In the genomic region with DNA sequence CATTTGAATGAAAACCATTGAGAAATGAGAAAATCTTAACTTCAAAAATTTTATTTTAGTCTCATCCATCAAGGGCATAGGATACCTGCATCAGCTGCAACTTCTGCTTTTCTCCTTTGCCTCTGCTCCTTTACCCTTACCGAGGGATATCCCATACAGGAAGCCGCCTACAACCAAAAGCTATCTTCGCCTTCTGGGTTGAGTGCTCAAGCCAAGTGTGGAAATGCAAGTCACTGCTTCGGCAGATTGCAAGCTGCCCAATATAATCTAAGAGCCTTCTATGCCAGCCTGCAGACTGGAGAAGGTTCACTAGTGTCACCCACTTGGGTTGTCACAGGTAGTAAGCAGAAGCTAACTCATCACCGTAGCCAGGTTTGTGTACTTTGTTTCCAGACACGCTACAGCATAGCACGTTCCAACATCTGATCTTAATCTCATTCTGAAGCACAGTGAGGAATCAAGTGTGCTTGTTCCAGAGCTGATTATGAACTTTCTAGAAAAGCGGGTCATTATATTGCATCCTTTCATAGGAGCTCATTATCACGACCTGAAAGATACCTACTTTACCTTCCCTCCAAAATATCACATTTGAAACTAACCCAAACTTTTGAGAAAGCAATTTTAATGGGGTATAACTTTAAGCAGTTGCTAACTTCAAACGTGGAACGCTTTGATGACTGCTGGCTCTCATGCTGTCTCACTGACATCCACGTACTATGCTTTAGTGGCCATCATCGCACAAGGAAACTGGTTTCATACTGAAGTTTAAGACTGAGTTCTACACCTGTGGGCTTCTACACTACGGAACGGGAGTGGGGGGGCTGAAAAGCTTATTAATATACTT, we compare ENCODE assay signal across 8 cellular contexts. TPM values are rescaled to one million over a fixed set of nuclear protein-coding genes. Genes with fewer than 3 reads are reported as not detected.
DNase-seq lines count a peak whose midpoint lies in the region; TF ChIP-seq lines count a peak whose summit lies in the region.

No MANE protein-coding gene starts in this region.

- H3K27ac Mint-ChIP-seq in glutamatergic neuron (ENCODE audit: unreplicated experiment): peak overlapping the region; percentile 55

- H3K4me1 ChIP-seq in neuronal stem cell (ENCODE audit: control insufficient read depth in 2 of 2, insufficient read depth in 1 of 2, low read depth in 1 of 2, low read length in 2 of 2): peaks cover 0 to 6% of the 10 kb centered on the region in 2 donors
- H3K4me1 ChIP-seq in HAP-1: peaks cover 14% of the 10 kb centered on the region
- 0 out of 2 replicates have a peak, but pooled peaks cover 4% of the 10 kb centered on the region for H3K4me1 ChIP-seq in MM.1S (ENCODE audit: low read length)

- peaks cover 7% of the 10 kb centered on the region for H3K27me3 Mint-ChIP-seq in glutamatergic neuron (ENCODE audit: unreplicated experiment)

- WGBS in neuronal stem cell (ENCODE audit: extremely low coverage in 2 of 2, insufficient read length in 2 of 2, insufficient replicate concordance in 1 of 2), 2 donors: no CpG with 5 or more reads among the region's 15 CpGs

- H4K20me1 ChIP-seq in MM.1S (ENCODE audit: insufficient read depth, low read length): peaks cover 26% of the 10 kb centered on the region

- H4K91ac ChIP-seq in neuronal stem cell (ENCODE audit: low read depth, low read length, poor library complexity): no peak overlapping the region

- peaks cover 29% of the 10 kb centered on the region for H3K4me1 Mint-ChIP-seq in glutamatergic neuron (ENCODE audit: low read depth, unreplicated experiment)

- H3K14ac ChIP-seq in neuronal stem cell (ENCODE audit: low read length): no peak overlapping the region

- no peak overlapping the region for H3K4ac ChIP-seq in neuronal stem cell (ENCODE audit: low read length)

- no peaks in the 10 kb centered on the region for H3K9me3 ChIP-seq in neuronal stem cell (replicated peaks in 1 of 2; ENCODE audit: control insufficient read depth in 2 of 2, insufficient read depth in 1 of 2, low read depth in 1 of 2, low read length in 2 of 2)
- H3K9me3 ChIP-seq in HAP-1: no peaks in the 10 kb centered on the region
- no peaks in the 10 kb centered on the region for H3K9me3 ChIP-seq in MM.1S (replicated peaks; ENCODE audit: insufficient read depth, low read length)

- peaks cover 45% of the 10 kb centered on the region for H3F3A ChIP-seq in MM.1S (ENCODE audit: insufficient read depth, low read length)

- no peak overlapping the region for H2BK15ac ChIP-seq in neuronal stem cell (ENCODE audit: low read length)

- peaks cover 2% of the 10 kb centered on the region for H3K79me1 ChIP-seq in neuronal stem cell (ENCODE audit: low read depth, low read length)

- H3K4me2 ChIP-seq in neuronal stem cell (ENCODE audit: insufficient read depth, low read length, poor library complexity, severe bottlenecking): no peak overlapping the region
- H3K4me2 ChIP-seq in MM.1S (ENCODE audit: low read depth, low read length): no peak overlapping the region

- H2AK5ac ChIP-seq in neuronal stem cell (ENCODE audit: low read depth, low read length): no peak overlapping the region

- no peak overlapping the region for H2BK12ac ChIP-seq in neuronal stem cell (ENCODE audit: low read length)

- H3K4me3 Mint-ChIP-seq in glutamatergic neuron (ENCODE audit: unreplicated experiment): peak overlapping the region; percentile 98

- H3K9ac ChIP-seq in neuronal stem cell (ENCODE audit: low read depth, low read length, poor library complexity) (no peak overlapping the region), MM.1S (ENCODE audit: low read length) (no peak overlapping the region)

- H3K36me3 Mint-ChIP-seq in glutamatergic neuron (ENCODE audit: unreplicated experiment): peaks cover 12% of the 10 kb centered on the region

- no peak overlapping the region for H3K18ac ChIP-seq in neuronal stem cell (ENCODE audit: low read length)

- H3K27ac ChIP-seq in neuronal stem cell (replicated peaks; ENCODE audit: low read length) (no peak overlapping the region), MM.1S (ENCODE audit: low read length) (no peak overlapping the region)

- H3K36me3 ChIP-seq in neuronal stem cell (replicated peaks in 1 of 2; ENCODE audit: control insufficient read depth in 2 of 2, insufficient read depth in 2 of 2, low read length in 2 of 2) (peaks cover 12 to 44% of the 10 kb centered on the region in 2 donors), HAP-1 (replicated peaks) (peaks cover 38% of the 10 kb centered on the region), MM.1S (replicated peaks; ENCODE audit: insufficient read depth, low read length) (peaks cover 10% of the 10 kb centered on the region; the same call in 1 of the 2 replicates)

- H3K27me3 ChIP-seq in neuronal stem cell (ENCODE audit: control insufficient read depth in 3 of 3, insufficient read depth in 3 of 3, low read depth in 1 of 3, low read length in 3 of 3) (no peaks in the 10 kb centered on the region), HAP-1 (ENCODE audit: low read depth) (no peaks in the 10 kb centered on the region), MM.1S (replicated peaks; ENCODE audit: insufficient read depth, low read length) (no peaks in the 10 kb centered on the region)

- DNase-seq in stimulated activated naive CD4-positive, alpha-beta T cell (lab: John Stamatoyannopoulos, UW): peak; percentile 24 to 61 (median 30)
- DNase-seq in stimulated activated naive CD4-positive, alpha-beta T cell treated with Interleukin-2 at 50 U/mL for 16 hours (lab: John Stamatoyannopoulos, UW): no peak
- peak; percentile 31 to 43 for DNase-seq in activated CD4-positive, alpha-beta T cell treated with anti-CD3 and anti-CD28 coated beads, Interleukin-2, amount 50 U/mL, for 48 hours
- DNase-seq in glutamatergic neuron (no peak), neuronal stem cell (ENCODE audit: low spot score) (no peak), HAP-1 (ENCODE audit: low spot score in 2 of 2) (no peak), MM.1S (no peak)
- DNase-seq in stimulated activated CD8-positive, alpha-beta memory T cell treated with anti-CD3 and anti-CD28 coated beads, Interleukin-4, amount 100 ng/mL, for 48 hours: peak; percentile 50

- H4K8ac ChIP-seq in neuronal stem cell (ENCODE audit: low read depth, low read length): no peak overlapping the region

- in situ Hi-C loops in HAP-1 (cut with MboI; ENCODE audit: low sequenced_read_pairs): no loop called here

- H2AFZ ChIP-seq in neuronal stem cell (ENCODE audit: low read length) (no peak overlapping the region), MM.1S (ENCODE audit: low read length) (no peak overlapping the region)

- TF ChIP-seq CTCF in glutamatergic neuron (IDR thresholded peaks at IDR 0.05; ENCODE audit: partially characterized antibody, unreplicated experiment) (no peak), MM.1S (IDR thresholded peaks at IDR 0.05; ENCODE audit: low read length) (no peak)

- H3K23ac ChIP-seq in neuronal stem cell (ENCODE audit: low read depth, low read length, poor library complexity): no peak overlapping the region

- peaks cover 21% of the 10 kb centered on the region for H3K79me2 ChIP-seq in MM.1S (ENCODE audit: low read length)

- H3K9me3 Mint-ChIP-seq in glutamatergic neuron (ENCODE audit: unreplicated experiment): peaks cover 14% of the 10 kb centered on the region

- no peak overlapping the region for H2BK5ac ChIP-seq in neuronal stem cell (ENCODE audit: low read length)

- H2BK120ac ChIP-seq in neuronal stem cell (ENCODE audit: low read depth, low read length): no peak overlapping the region

- H3K4me3 ChIP-seq in neuronal stem cell (ENCODE audit: low read length in 2 of 2) (no peak overlapping the region), HAP-1 (no peak overlapping the region), MM.1S (ENCODE audit: low read length) (no peak overlapping the region)

- H3K9me2 ChIP-seq in MM.1S (replicated peaks; ENCODE audit: insufficient read depth, low read length): no peaks in the 10 kb centered on the region

RNA-seq across cellular contexts. Expression of a gene that starts 8.0 kb away (rescaled TPM):
- total RNA-seq in glutamatergic neuron (ENCODE audit: unreplicated experiment): 65.5 TPM
- polyA plus RNA-seq in neuronal stem cell (2013, experiment 1 of 2): 25.1 TPM
- 26.8 TPM for polyA plus RNA-seq in neuronal stem cell (2013, experiment 2 of 2)

RNA-seq across cellular contexts. Expression of a gene that starts 11.6 kb away (rescaled TPM):
- total RNA-seq in glutamatergic neuron (ENCODE audit: unreplicated experiment): 18.2 TPM
- 20.1 TPM for polyA plus RNA-seq in neuronal stem cell (2013, experiment 1 of 2)
- 18.5 TPM for polyA plus RNA-seq in neuronal stem cell (2013, experiment 2 of 2)

RNA-seq across cellular contexts. Expression of a gene that starts 55.4 kb away (rescaled TPM):
- not detected for total RNA-seq in glutamatergic neuron (ENCODE audit: unreplicated experiment)
- polyA plus RNA-seq in neuronal stem cell (2013, experiment 1 of 2): 1.5 TPM
- polyA plus RNA-seq in neuronal stem cell (2013, experiment 2 of 2): 2.0 TPM

Comparison
In these comparisons a context has a peak if more than half of its experiments do, and no peak if none do; other contexts are left out.
1. DNase-seq: peak in stimulated activated naive CD4-positive, alpha-beta T cell (6 of 6), activated CD4-positive, alpha-beta T cell treated with anti-CD3 and anti-CD28 coated beads, Interleukin-2, amount 50 U/mL, for 48 hours (2 of 2) and stimulated activated CD8-positive, alpha-beta memory T cell treated with anti-CD3 and anti-CD28 coated beads, Interleukin-4, amount 100 ng/mL, for 48 hours (single experiment); none in stimulated activated naive CD4-positive, alpha-beta T cell treated with Interleukin-2 at 50 U/mL for 16 hours (single experiment), glutamatergic neuron (single experiment), neuronal stem cell (single experiment), HAP-1 (0 of 2) and MM.1S (single experiment).